In the genomic region with DNA sequence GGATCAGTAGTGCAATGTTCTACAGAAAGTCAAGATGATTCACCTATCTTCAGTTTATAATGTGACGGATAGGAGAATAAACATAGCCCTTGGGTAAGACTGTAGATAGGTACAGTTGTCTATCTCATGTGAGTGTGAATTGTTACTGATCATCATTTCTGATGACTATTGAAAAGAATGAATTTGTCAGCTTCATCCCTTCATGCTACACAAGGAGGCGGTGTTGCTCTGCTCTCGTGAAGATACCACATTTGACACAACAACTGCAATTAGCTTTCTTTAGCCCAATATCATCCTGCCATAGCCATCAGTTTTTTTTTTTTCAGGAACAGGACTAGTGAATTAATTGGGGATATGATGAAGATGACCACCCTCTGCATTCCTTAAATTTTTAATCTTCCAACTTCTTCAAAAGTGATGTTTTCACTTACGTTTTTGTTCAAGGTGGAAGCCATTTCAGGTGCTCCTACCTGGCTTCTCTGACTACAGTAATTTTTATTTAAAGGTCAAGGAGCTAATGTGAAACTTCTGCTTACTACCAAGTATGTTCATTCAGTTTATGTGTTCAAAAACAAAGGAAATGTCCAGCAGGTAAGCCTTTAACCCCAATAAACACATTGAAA, we compare ENCODE assay signal across 11 cellular contexts.
DNase-seq lines count a peak whose midpoint lies in the region; ATAC-seq and TF ChIP-seq lines count a peak whose summit lies in the region.
"Had no signal": no experiment of that assay in that cellular context is flagged by ENCODE, and none has a peak within 500 bp of the region (broad histone marks: within the 10 kb centered on the region; RNA-seq: fewer than 3 reads in every experiment).

No MANE protein-coding gene starts in this region.

- no peak overlapping the region for H2AFZ ChIP-seq in DND-41 (ENCODE audit: low read depth, low read length)
- no peak overlapping the region for H2AFZ ChIP-seq in mesenchymal stem cell (ENCODE audit: low read depth, low read length)

- no peak overlapping the region for H2AK5ac ChIP-seq in mesenchymal stem cell (ENCODE audit: low read length, severe bottlenecking)

- ATAC-seq in DND-41 (ENCODE audit: insufficient read depth, low read depth) (no peak), GM19397 (IDR thresholded peaks at IDR 0.05; ENCODE audit: unreplicated experiment) (no peak)

- no peak overlapping the region for H3K23ac ChIP-seq in mesenchymal stem cell (ENCODE audit: low read length in 2 of 2)

- peaks cover 3% of the 10 kb centered on the region for H3K27me3 ChIP-seq in DND-41 (ENCODE audit: insufficient read depth, low read length, poor library complexity)
- H3K27me3 ChIP-seq in brain microvascular endothelial cell (replicated peaks), result no peaks in the 10 kb centered on the region
- no peaks in the 10 kb centered on the region for H3K27me3 ChIP-seq in mesenchymal stem cell (ENCODE audit: control insufficient read depth in 1 of 2, insufficient read depth in 1 of 2, low read length in 2 of 2)
- H3K27me3 ChIP-seq in Peyer's patch, result no peaks in the 10 kb centered on the region
- H3K27me3 ChIP-seq in CD8-positive, alpha-beta memory T cell (ENCODE audit: insufficient read depth, low read length, poor library complexity, severe bottlenecking), result no peaks in the 10 kb centered on the region

- H3K9me3 Mint-ChIP-seq in CD8-positive, alpha-beta memory T cell, result no peaks in the 10 kb centered on the region
- H3K9me3 Mint-ChIP-seq: activated T-helper 2 cell treated with anti-CD3 and anti-CD28 coated beads, Interferon-gamma antibody, Interleukin-2, Interleukin-4, amounts not matched to agents 10 μg/mL and 5 μg/mL and 100 μg/mL, durations not matched to agents 14 hours and 24 hours and 36 hours; stimulated activated naive CD8-positive, alpha-beta T cell treated with anti-CD3 and anti-CD28 coated beads, Interleukin-15, Interleukin-2, amounts not matched to agents 100 ng/mL and 50 ng/mL, for 24 hours had no signal

- CTCF ChIA-PET in CD8-positive, alpha-beta memory T cell (lab: Charles Lee), result no interaction called here

- WGBS in mesenchymal stem cell, result 79% methylated on average over 2 of the region's 4 CpGs

- no peak overlapping the region for H3K27ac Mint-ChIP-seq in CD8-positive, alpha-beta memory T cell
- H3K27ac Mint-ChIP-seq: activated T-helper 2 cell treated with anti-CD3 and anti-CD28 coated beads, Interferon-gamma antibody, Interleukin-2, Interleukin-4, amounts not matched to agents 10 μg/mL and 5 μg/mL and 100 μg/mL, durations not matched to agents 14 hours and 24 hours and 36 hours; stimulated activated naive CD8-positive, alpha-beta T cell treated with anti-CD3 and anti-CD28 coated beads, Interleukin-15, Interleukin-2, amounts not matched to agents 100 ng/mL and 50 ng/mL, for 24 hours had no signal

- no peak overlapping the region for H2BK120ac ChIP-seq in mesenchymal stem cell (ENCODE audit: low read depth, low read length)

- no peaks in the 10 kb centered on the region for H3K36me3 Mint-ChIP-seq in CD8-positive, alpha-beta memory T cell

- POLR2A ChIA-PET in CD8-positive, alpha-beta memory T cell (lab: Charles Lee), result no interaction called here

- H3K9ac ChIP-seq in DND-41 (ENCODE audit: low read depth, low read length), result no peak overlapping the region
- H3K9ac ChIP-seq in mesenchymal stem cell (ENCODE audit: low read length), result peak overlapping the region; percentile 12

- no peak overlapping the region for H3K4ac ChIP-seq in mesenchymal stem cell (ENCODE audit: low read depth in 1 of 2, low read length in 2 of 2)

- no peak overlapping the region for H3K4me3 ChIP-seq in DND-41 (ENCODE audit: low read depth in 1 of 2, low read length in 2 of 2)
- H3K4me3 ChIP-seq in brain microvascular endothelial cell (ENCODE audit: low read depth, low read length), result no peak overlapping the region
- no peak overlapping the region for H3K4me3 ChIP-seq in mesenchymal stem cell (ENCODE audit: insufficient read depth in 1 of 2, low read depth in 1 of 2, low read length in 2 of 2)
- H3K4me3 ChIP-seq in Peyer's patch, result no peak overlapping the region
- no peak overlapping the region for H3K4me3 ChIP-seq in CD8-positive, alpha-beta memory T cell (ENCODE audit: low read length)

- no peaks in the 10 kb centered on the region for H3K4me1 Mint-ChIP-seq in CD8-positive, alpha-beta memory T cell

- peaks cover 4 to 12% of the 10 kb centered on the region in 2 donors for H3K27me3 Mint-ChIP-seq in CD8-positive, alpha-beta memory T cell

- no peak overlapping the region for H2BK15ac ChIP-seq in mesenchymal stem cell (ENCODE audit: low read depth, poor library complexity, severe bottlenecking)

- H2BK5ac ChIP-seq in mesenchymal stem cell (ENCODE audit: low read depth, low read length, poor library complexity, severe bottlenecking), result no peak overlapping the region

- no peaks in the 10 kb centered on the region for H3K36me3 ChIP-seq in DND-41 (ENCODE audit: insufficient read depth, low read length)
- no peaks in the 10 kb centered on the region for H3K36me3 ChIP-seq in brain microvascular endothelial cell (replicated peaks)
- no peaks in the 10 kb centered on the region for H3K36me3 ChIP-seq in mesenchymal stem cell (ENCODE audit: control insufficient read depth in 1 of 2, insufficient read depth in 2 of 2, low read depth in 1 of 2, low read length in 2 of 2)
- H3K36me3 ChIP-seq in Peyer's patch, result no peaks in the 10 kb centered on the region
- H3K36me3 ChIP-seq in CD8-positive, alpha-beta memory T cell (ENCODE audit: insufficient read depth, low read length), result no peaks in the 10 kb centered on the region

- no peaks in the 10 kb centered on the region for H4K20me1 ChIP-seq in DND-41 (ENCODE audit: insufficient read depth, low read length)

- H3K27ac ChIP-seq in DND-41 (ENCODE audit: low read length) (no peak overlapping the region), brain microvascular endothelial cell (no peak overlapping the region), mesenchymal stem cell (ENCODE audit: low read length, poor library complexity, severe bottlenecking) (no peak overlapping the region), Peyer's patch (no peak overlapping the region)
- no peak overlapping the region for H3K27ac ChIP-seq in CD8-positive, alpha-beta memory T cell (ENCODE audit: low read depth, low read length)

- H2BK12ac ChIP-seq in mesenchymal stem cell (ENCODE audit: low read length in 2 of 2), result no peak overlapping the region

- H3K18ac ChIP-seq in mesenchymal stem cell (ENCODE audit: low read depth in 1 of 2, low read length in 2 of 2), result no peak overlapping the region

- in situ Hi-C loops in KBM-7 (cut with MboI; ENCODE audit: low pct_unique_long_range_greater_than_20kb, low sequenced_read_pairs) (no loop called here), brain microvascular endothelial cell (cut with HindIII; ENCODE audit: low pct_ligation_motif_present, low sequenced_read_pairs) (no loop called here)

- no peak overlapping the region for H4K91ac ChIP-seq in mesenchymal stem cell (ENCODE audit: low read length)

- no peak overlapping the region for H3K4me3 Mint-ChIP-seq in CD8-positive, alpha-beta memory T cell
- H3K4me3 Mint-ChIP-seq: stimulated activated naive CD8-positive, alpha-beta T cell treated with anti-CD3 and anti-CD28 coated beads, Interleukin-15, Interleukin-2, amounts not matched to agents 100 ng/mL and 50 ng/mL, for 24 hours had no signal

- no peak overlapping the region for H3K4me2 ChIP-seq in DND-41 (ENCODE audit: insufficient read depth, low read length)
- H3K4me2 ChIP-seq in mesenchymal stem cell (ENCODE audit: low read length, poor library complexity, severe bottlenecking), result no peak overlapping the region

- no peak overlapping the region for H4K8ac ChIP-seq in mesenchymal stem cell (ENCODE audit: low read length)

- DNase-seq in DND-41, result peak; percentile 7
- peak; percentile 16 for DNase-seq in KBM-7
- DNase-seq in brain microvascular endothelial cell, result peak; percentile 63
- peak; percentile 56 for DNase-seq in mesenchymal stem cell
- no peak for DNase-seq in COR-L47 (lab: John Stamatoyannopoulos, UW)
- DNase-seq in Peyer's patch, result no peak
- no peak for DNase-seq in CD8-positive, alpha-beta memory T cell
- DNase-seq: NCI-H187 treated with DMSO at 0.1 percent for 48 hours had no signal

- H3K79me1 ChIP-seq in mesenchymal stem cell (replicated peaks; ENCODE audit: low read length, poor library complexity, severe bottlenecking), result no peaks in the 10 kb centered on the region

- peak; percentile 55 for TF ChIP-seq CTCF in DND-41 (IDR thresholded peaks at IDR 0.05; ENCODE audit: borderline replicate concordance, extremely low read depth, low read length, poor library complexity, severe bottlenecking)
- TF ChIP-seq CTCF in brain microvascular endothelial cell (IDR thresholded peaks at IDR 0.05; ENCODE audit: low read depth, low read length, missing control alignments), result peak; percentile 75
- TF ChIP-seq CTCF in Peyer's patch (IDR thresholded peaks at IDR 0.05), result peak in 3 of 6 experiments; percentile 34 to 39 (median 35)

- no peak for TF ChIP-seq POLR2A in Peyer's patch (IDR thresholded peaks at IDR 0.05)

- H3K79me2 ChIP-seq in DND-41 (ENCODE audit: insufficient read depth, low read length), result no peaks in the 10 kb centered on the region

- no peak overlapping the region for H3K14ac ChIP-seq in mesenchymal stem cell (ENCODE audit: low read length in 2 of 2)

- H3K9me3 ChIP-seq in DND-41 (ENCODE audit: insufficient read depth, low read length, severe bottlenecking) (no peaks in the 10 kb centered on the region), mesenchymal stem cell (ENCODE audit: control insufficient read depth, low read length) (no peaks in the 10 kb centered on the region), Peyer's patch (no peaks in the 10 kb centered on the region)
- H3K9me3 ChIP-seq in CD8-positive, alpha-beta memory T cell (ENCODE audit: low read length), result no peaks in the 10 kb centered on the region

- no peaks in the 10 kb centered on the region for H3K4me1 ChIP-seq in DND-41 (ENCODE audit: insufficient read depth, low read length)
- no peaks in the 10 kb centered on the region for H3K4me1 ChIP-seq in mesenchymal stem cell (ENCODE audit: control insufficient read depth, insufficient read depth, low read depth, low read length)
- no peaks in the 10 kb centered on the region for H3K4me1 ChIP-seq in Peyer's patch
- H3K4me1 ChIP-seq in CD8-positive, alpha-beta memory T cell (ENCODE audit: insufficient read depth, low read length), result no peaks in the 10 kb centered on the region

Comparison
In these comparisons a context has a peak if more than half of its experiments do, and no peak if none do; other contexts are left out.
1. DNase-seq: peak in DND-41 (single experiment), KBM-7 (single experiment), brain microvascular endothelial cell (single experiment) and mesenchymal stem cell (single experiment); none in COR-L47 (single experiment), Peyer's patch (0 of 3) and CD8-positive, alpha-beta memory T cell (0 of 5).